In genomic region chr6:136538836-136539235, GRCh38 we compare ENCODE assay signal across 24 cellular contexts.
"Had no signal": no experiment of that assay in that cellular context is flagged by ENCODE, and none has a peak within 500 bp of the region (broad histone marks: within the 10 kb centered on the region; RNA-seq: fewer than 3 reads in every experiment).

No MANE protein-coding gene starts in this region.

- DNase-seq: dermis blood vessel endothelial cell; effector memory CD8-positive, alpha-beta T cell; foreskin fibroblast; heart left ventricle; kidney glomerular epithelial cell; left ventricle myocardium superior; lower lobe of right lung; natural killer cell; occipital lobe; ovary; right lobe of liver; small intestine; stimulated activated CD4-positive, alpha-beta T cell treated with anti-CD3 and anti-CD28 coated beads, Interleukin-15, amount 100 ng/mL, for 24 hours; stimulated activated CD4-positive, alpha-beta T cell treated with anti-CD3 and anti-CD28 coated beads, Interleukin-2, amount 100 ng/mL, for 48 hours; stimulated activated naive B cell treated with anti-CD40 and anti-IgM and Interleukin-4, amounts not matched to agents 10 μg/mL and 1 μg/mL and 100 μg/mL, for 72 hours; upper lobe of right lung had no signal

- H2AFZ ChIP-seq: hepatocyte had no signal

- H3K36me3 Mint-ChIP-seq: natural killer cell; stimulated activated naive B cell treated with anti-CD40 and anti-IgM and Interleukin-4, amounts not matched to agents 10 μg/mL and 1 μg/mL and 100 μg/mL, for 72 hours had no signal

- H3K9me3 ChIP-seq: gastroesophageal sphincter, heart left ventricle, lower lobe of right lung, ovary, right lobe of liver, thoracic aorta, tibial nerve, upper lobe of right lung, vagina had no signal

- H3K36me3 ChIP-seq: gastroesophageal sphincter, heart left ventricle, lower lobe of right lung, ovary, right lobe of liver, thoracic aorta, tibial nerve, upper lobe of right lung, vagina had no signal

- H3K27me3 ChIP-seq: gastroesophageal sphincter, heart left ventricle, hepatocyte, ovary, right lobe of liver, upper lobe of right lung, vagina had no signal

- H3K4me3 Mint-ChIP-seq: effector memory CD8-positive, alpha-beta T cell; natural killer cell; stimulated activated naive B cell treated with anti-CD40 and anti-IgM and Interleukin-4, amounts not matched to agents 10 μg/mL and 1 μg/mL and 100 μg/mL, for 72 hours; stimulated activated naive CD8-positive, alpha-beta T cell treated with anti-CD3 and anti-CD28 coated beads, Interleukin-15, Interleukin-2, amounts not matched to agents 100 ng/mL and 50 ng/mL, for 24 hours had no signal

- H3K4me3 ChIP-seq: coronary artery, gastroesophageal sphincter, heart left ventricle, hepatocyte, lower lobe of right lung, ovary, right lobe of liver, thoracic aorta, tibial nerve, upper lobe of right lung, vagina had no signal

- H3K9me3 Mint-ChIP-seq: effector memory CD8-positive, alpha-beta T cell; natural killer cell; stimulated activated naive B cell treated with anti-CD40 and anti-IgM and Interleukin-4, amounts not matched to agents 10 μg/mL and 1 μg/mL and 100 μg/mL, for 72 hours; stimulated activated naive CD8-positive, alpha-beta T cell treated with anti-CD3 and anti-CD28 coated beads, Interleukin-15, Interleukin-2, amounts not matched to agents 100 ng/mL and 50 ng/mL, for 24 hours had no signal

- H3K27ac Mint-ChIP-seq: effector memory CD8-positive, alpha-beta T cell; natural killer cell; stimulated activated naive B cell treated with anti-CD40 and anti-IgM and Interleukin-4, amounts not matched to agents 10 μg/mL and 1 μg/mL and 100 μg/mL, for 72 hours; stimulated activated naive CD8-positive, alpha-beta T cell treated with anti-CD3 and anti-CD28 coated beads, Interleukin-15, Interleukin-2, amounts not matched to agents 100 ng/mL and 50 ng/mL, for 24 hours had no signal

- H3K4me1 Mint-ChIP-seq: natural killer cell had no signal

- H3K27ac ChIP-seq: coronary artery, gastroesophageal sphincter, heart left ventricle, hepatocyte, lower lobe of right lung, ovary, thoracic aorta, tibial nerve, upper lobe of right lung, vagina had no signal

- FAIRE-seq: endometrium, small intestine had no signal

- ATAC-seq: effector memory CD8-positive, alpha-beta T cell; gastroesophageal sphincter; heart left ventricle; left ventricle myocardium superior; lower lobe of right lung; natural killer cell; right lobe of liver; stimulated activated naive B cell treated with anti-CD40 and anti-IgM and Interleukin-4, amounts not matched to agents 10 μg/mL and 1 μg/mL and 100 μg/mL, for 72 hours; upper lobe of right lung had no signal

- H3K4me1 ChIP-seq: gastroesophageal sphincter, heart left ventricle, lower lobe of right lung, tibial nerve, upper lobe of right lung, vagina had no signal

- H3K4me2 ChIP-seq: hepatocyte had no signal
